ENCODE assay signal across 1 cellular context in the genomic region with DNA sequence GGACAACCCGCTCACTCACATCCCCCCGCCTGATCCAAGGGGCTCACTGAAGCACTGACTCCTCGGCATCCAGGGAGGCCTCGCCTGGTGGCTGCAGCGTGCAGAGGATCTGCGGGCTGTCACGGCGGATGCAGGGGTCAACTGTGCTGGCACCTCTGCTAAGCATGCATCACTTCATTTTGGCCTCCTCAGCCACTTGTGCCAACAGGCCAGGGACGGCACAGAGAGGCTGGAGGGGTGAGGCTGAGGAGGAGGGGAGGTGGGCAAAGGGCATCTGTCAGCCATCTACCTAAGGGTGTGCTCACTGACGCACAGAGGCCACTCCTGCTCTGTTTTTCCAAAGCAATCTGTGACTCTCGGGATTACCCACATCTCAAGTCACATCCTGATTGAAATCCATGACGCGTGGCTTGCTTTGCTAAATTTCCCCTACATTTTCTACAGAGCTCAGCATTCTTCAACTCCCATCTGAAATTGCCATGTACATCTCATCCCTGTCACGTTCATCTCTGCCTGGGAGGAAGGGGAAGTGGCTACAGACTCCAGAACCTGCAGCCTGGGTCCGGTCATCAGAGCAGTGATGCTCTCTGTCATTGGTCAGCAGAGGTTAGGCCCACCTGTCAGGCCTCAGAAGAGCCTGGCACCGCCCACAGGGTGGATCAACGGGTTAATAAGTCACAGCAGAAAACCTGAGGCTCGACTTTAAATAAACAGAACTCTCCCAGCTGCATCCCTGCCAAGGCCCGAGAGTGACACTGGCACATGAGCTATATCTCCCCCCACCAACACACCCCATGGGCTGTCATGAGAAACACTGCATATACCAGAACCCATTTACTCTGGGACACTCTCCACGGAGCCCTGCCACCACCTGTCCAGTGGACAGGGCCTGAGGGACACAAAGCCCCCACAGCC.
TF ChIP-seq lines count a peak whose summit lies in the region.

No MANE protein-coding gene starts in this region.

TF ChIP-seq in HepG2, 621 proteins besides CTCF, POLR2A, EP300 and RAD21 (continued from another document and continues in another):
- TF ChIP-seq CSRNP2 (CRISPR knock-in tag; conservative IDR thresholded peaks at IDR 0.05; ENCODE audit: low read depth), result no peak
- TF ChIP-seq NR2F1 (CRISPR knock-in tag; IDR thresholded peaks at IDR 0.05), result 0 out of 4 replicates have a peak, but pooled peaks of 1 of the 2 experiments have one; percentile 8
- TF ChIP-seq CAMTA2 (CRISPR knock-in tag; IDR thresholded peaks at IDR 0.05; ENCODE audit: borderline replicate concordance), result 0 out of 2 replicates have a peak, but pooled peaks have one; percentile 63
- no peak for TF ChIP-seq ZNF367 (CRISPR knock-in tag; IDR thresholded peaks at IDR 0.05; ENCODE audit: borderline replicate concordance)
- TF ChIP-seq TCF7 (IDR thresholded peaks at IDR 0.05; ENCODE audit: low read depth), result no peak
- TF ChIP-seq, protein P1, sequence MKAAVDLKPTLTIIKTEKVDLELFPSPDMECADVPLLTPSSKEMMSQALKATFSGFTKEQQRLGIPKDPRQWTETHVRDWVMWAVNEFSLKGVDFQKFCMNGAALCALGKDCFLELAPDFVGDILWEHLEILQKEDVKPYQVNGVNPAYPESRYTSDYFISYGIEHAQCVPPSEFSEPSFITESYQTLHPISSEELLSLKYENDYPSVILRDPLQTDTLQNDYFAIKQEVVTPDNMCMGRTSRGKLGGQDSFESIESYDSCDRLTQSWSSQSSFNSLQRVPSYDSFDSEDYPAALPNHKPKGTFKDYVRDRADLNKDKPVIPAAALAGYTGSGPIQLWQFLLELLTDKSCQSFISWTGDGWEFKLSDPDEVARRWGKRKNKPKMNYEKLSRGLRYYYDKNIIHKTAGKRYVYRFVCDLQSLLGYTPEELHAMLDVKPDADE (CRISPR knock-in tag; IDR thresholded peaks at IDR 0.05), result no peak
- TF ChIP-seq, protein P2, sequence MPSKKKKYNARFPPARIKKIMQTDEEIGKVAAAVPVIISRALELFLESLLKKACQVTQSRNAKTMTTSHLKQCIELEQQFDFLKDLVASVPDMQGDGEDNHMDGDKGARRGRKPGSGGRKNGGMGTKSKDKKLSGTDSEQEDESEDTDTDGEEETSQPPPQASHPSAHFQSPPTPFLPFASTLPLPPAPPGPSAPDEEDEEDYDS (CRISPR knock-in tag; IDR thresholded peaks at IDR 0.05), result peak; percentile 87
- no peak for TF ChIP-seq RNF219 (CRISPR knock-in tag; IDR thresholded peaks at IDR 0.05)
- TF ChIP-seq ZNF589 (CRISPR knock-in tag; conservative IDR thresholded peaks at IDR 0.05), result no peak
- TF ChIP-seq SAP130 (CRISPR knock-in tag; IDR thresholded peaks at IDR 0.05; ENCODE audit: low read depth), result peak; percentile 90
- TF ChIP-seq MIER3 (CRISPR knock-in tag; IDR thresholded peaks at IDR 0.05; ENCODE audit: borderline replicate concordance), result no peak
- no peak for TF ChIP-seq RBM22 (optimal IDR thresholded peaks at IDR 0.05; ENCODE audit: low read length)
- TF ChIP-seq ZNF468 (CRISPR knock-in tag; IDR thresholded peaks at IDR 0.05), result no peak
- 0 out of 2 replicates have a peak, but pooled peaks have one; percentile 52 for TF ChIP-seq HMGXB3 (CRISPR knock-in tag; IDR thresholded peaks at IDR 0.05; ENCODE audit: borderline replicate concordance)
- TF ChIP-seq KMT2B (CRISPR knock-in tag; IDR thresholded peaks at IDR 0.05), result no peak; the same call in 1 of the 2 replicates
- TF ChIP-seq HNRNPUL1 (IDR thresholded peaks at IDR 0.05; ENCODE audit: low read depth, low read length), result no peak
- TF ChIP-seq GLMP (CRISPR knock-in tag; IDR thresholded peaks at IDR 0.05; ENCODE audit: borderline replicate concordance), result no peak
- TF ChIP-seq KLF16 (CRISPR knock-in tag; IDR thresholded peaks at IDR 0.05), result 0 out of 4 replicates have a peak, but pooled peaks of 1 of the 2 experiments have one; percentile 48
- TF ChIP-seq, protein P3, sequence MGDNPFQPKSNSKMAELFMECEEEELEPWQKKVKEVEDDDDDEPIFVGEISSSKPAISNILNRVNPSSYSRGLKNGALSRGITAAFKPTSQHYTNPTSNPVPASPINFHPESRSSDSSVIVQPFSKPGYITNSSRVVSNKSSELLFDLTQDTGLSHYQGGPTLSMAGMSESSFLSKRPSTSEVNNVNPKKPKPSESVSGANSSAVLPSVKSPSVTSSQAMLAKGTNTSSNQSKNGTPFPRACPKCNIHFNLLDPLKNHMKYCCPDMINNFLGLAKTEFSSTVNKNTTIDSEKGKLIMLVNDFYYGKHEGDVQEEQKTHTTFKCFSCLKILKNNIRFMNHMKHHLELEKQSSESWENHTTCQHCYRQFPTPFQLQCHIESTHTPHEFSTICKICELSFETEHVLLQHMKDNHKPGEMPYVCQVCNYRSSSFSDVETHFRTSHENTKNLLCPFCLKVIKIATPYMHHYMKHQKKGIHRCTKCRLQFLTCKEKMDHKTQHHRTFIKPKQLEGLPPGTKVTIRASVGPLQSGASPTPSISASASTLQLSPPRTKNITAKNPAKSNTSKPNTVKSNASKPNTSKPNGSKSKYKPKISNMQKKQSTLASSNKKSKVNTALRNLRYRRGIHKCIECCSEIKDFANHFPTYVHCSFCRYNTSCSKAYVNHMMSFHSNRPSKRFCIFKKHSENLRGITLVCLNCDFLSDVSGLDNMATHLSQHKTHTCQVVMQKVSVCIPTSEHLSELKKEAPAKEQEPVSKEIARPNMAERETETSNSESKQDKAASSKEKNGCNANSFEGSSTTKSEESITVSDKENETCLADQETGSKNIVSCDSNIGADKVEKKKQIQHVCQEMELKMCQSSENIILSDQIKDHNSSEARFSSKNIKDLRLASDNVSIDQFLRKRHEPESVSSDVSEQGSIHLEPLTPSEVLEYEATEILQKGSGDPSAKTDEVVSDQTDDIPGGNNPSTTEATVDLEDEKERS (CRISPR knock-in tag; IDR thresholded peaks at IDR 0.05), result 0 out of 2 replicates have a peak, but pooled peaks have one; percentile 46
- TF ChIP-seq UBTF (CRISPR knock-in tag; IDR thresholded peaks at IDR 0.05), result no peak
- TF ChIP-seq ESRRA (CRISPR knock-in tag; IDR thresholded peaks at IDR 0.05; ENCODE audit: low read depth), result no peak
- TF ChIP-seq ZNF3 (CRISPR knock-in tag; IDR thresholded peaks at IDR 0.05), result no peak
- TF ChIP-seq YY1 (IDR thresholded peaks at IDR 0.05; ENCODE audit: insufficient read depth, insufficient replicate concordance, low read depth, low read length), result peak; percentile 20
- TF ChIP-seq NFAT5 (CRISPR knock-in tag; IDR thresholded peaks at IDR 0.05), result no peak
- peak; percentile 57; the same call in 1 of the 2 replicates for TF ChIP-seq ETV5 (CRISPR knock-in tag; IDR thresholded peaks at IDR 0.05; ENCODE audit: borderline replicate concordance)
